Comparison of ENCODE assay signal across 9 cellular contexts in the genomic region with DNA sequence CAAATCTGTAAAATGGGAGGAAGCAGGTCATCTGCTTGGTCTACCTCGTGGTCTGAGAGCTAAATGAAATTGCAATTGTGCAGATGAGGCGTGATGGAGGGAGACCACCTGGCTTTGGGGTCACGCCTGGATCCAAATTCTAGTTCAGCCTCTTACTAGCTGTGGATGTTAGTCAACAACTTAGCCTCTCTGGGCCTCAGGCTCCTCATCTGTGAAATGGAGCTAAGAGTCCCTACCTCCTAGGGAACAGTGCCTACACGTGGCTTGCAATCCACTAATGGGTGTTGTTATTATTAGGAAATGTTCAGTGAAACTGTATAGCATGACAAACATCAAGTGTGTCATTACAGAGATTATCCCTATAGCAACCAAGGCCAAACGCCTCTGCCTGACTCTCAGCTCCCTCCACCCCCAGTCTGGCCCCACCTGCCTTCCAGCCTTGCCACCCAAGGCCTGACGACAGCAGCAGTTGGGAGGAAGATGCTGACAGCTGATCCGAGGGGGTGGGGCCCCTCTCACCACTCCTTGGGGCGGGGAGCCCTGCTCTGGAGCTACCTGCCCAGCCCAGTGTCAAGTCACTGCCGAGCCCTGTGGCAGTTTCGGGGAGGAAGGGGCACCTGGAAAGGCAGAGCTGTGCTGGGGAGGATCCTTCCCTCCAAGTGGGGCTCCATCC. TPM values are rescaled to one million over a fixed set of nuclear protein-coding genes. Genes with fewer than 3 reads are reported as not detected.
DNase-seq lines count a peak whose midpoint lies in the region; ATAC-seq, FAIRE-seq and TF ChIP-seq lines count a peak whose summit lies in the region.
"Had no signal": no experiment of that assay in that cellular context is flagged by ENCODE, and none has a peak within 500 bp of the region (broad histone marks: within the 10 kb centered on the region; RNA-seq: fewer than 3 reads in every experiment).

No MANE protein-coding gene starts in this region.

- H3K27me3 ChIP-seq in DND-41 (ENCODE audit: insufficient read depth, low read length, poor library complexity) (no peaks in the 10 kb centered on the region), keratinocyte (ENCODE audit: control insufficient read depth, extremely low read depth, insufficient read depth, low read length) (no peaks in the 10 kb centered on the region), upper lobe of left lung (peaks cover 0 to 4% (median 0%) of the 10 kb centered on the region in 4 donors)

- H3K9me3 ChIP-seq in DND-41 (ENCODE audit: insufficient read depth, low read length, severe bottlenecking) (no peaks in the 10 kb centered on the region), keratinocyte (ENCODE audit: control insufficient read depth, low read depth, low read length) (no peaks in the 10 kb centered on the region), upper lobe of left lung (no peaks in the 10 kb centered on the region)

- dilution Hi-C loops in keratinocyte (cut with MboI; ENCODE audit: extremely low pct_ligation_motif_present, low sequenced_read_pairs), result no loop called here

- peak; percentile 76 for FAIRE-seq in keratinocyte (lab: Jason Lieb, UNC)

- TF ChIP-seq POLR2A in upper lobe of left lung (IDR thresholded peaks at IDR 0.05), result no peak

- H3K9me3 Mint-ChIP-seq in activated naive CD8-positive, alpha-beta T cell treated with anti-CD3 and anti-CD28 coated beads for 36 hours, result no peaks in the 10 kb centered on the region
- H3K9me3 Mint-ChIP-seq in stimulated activated memory B cell treated with anti-CD40 and anti-IgM and Interleukin-4, amounts not matched to agents 10 μg/mL and 1 μg/mL and 100 μg/mL, for 72 hours, result no peaks in the 10 kb centered on the region
- H3K9me3 Mint-ChIP-seq: dendritic cell treated with granulocyte-macrophage colony-stimulating factor and Interleukin-4, amounts not matched to agents 40 ng/mL and 50 ng/mL, for 4 days had no signal

- H2AFZ ChIP-seq in DND-41 (ENCODE audit: low read depth, low read length), result no peak overlapping the region
- H2AFZ ChIP-seq in keratinocyte (ENCODE audit: control insufficient read depth, low read length), result peak overlapping the region; percentile 46

- H3K4me2 ChIP-seq in DND-41 (ENCODE audit: insufficient read depth, low read length), result no peak overlapping the region
- H3K4me2 ChIP-seq in keratinocyte (ENCODE audit: control insufficient read depth, extremely low read depth, insufficient read depth, low read depth, low read length), result peak overlapping the region; percentile 74

- no peaks in the 10 kb centered on the region for H3K9me1 ChIP-seq in keratinocyte (ENCODE audit: control insufficient read depth, extremely low read depth, insufficient read depth, low read length)

- H3K9ac ChIP-seq in DND-41 (ENCODE audit: low read depth, low read length), result no peak overlapping the region
- peak overlapping the region; percentile 81 for H3K9ac ChIP-seq in keratinocyte (ENCODE audit: control insufficient read depth, extremely low read depth, insufficient read depth, low read length)

- 0 out of 3 replicates have a peak, but pooled peaks have one; percentile 31 for ATAC-seq in DND-41 (ENCODE audit: insufficient read depth, low read depth)
- peak; percentile 44 to 71 for ATAC-seq in upper lobe of left lung (ENCODE audit: low FRiP score in 2 of 2)
- no peak for ATAC-seq in GM21528 (IDR thresholded peaks at IDR 0.05; ENCODE audit: low FRiP score, unreplicated experiment)
- ATAC-seq in stimulated activated memory B cell treated with anti-CD40 and anti-IgM and Interleukin-4, amounts not matched to agents 10 μg/mL and 1 μg/mL and 100 μg/mL, for 72 hours, result no peak

- H3K36me3 ChIP-seq in DND-41 (ENCODE audit: insufficient read depth, low read length) (no peaks in the 10 kb centered on the region), keratinocyte (ENCODE audit: control insufficient read depth in 2 of 2, extremely low read depth in 1 of 2, insufficient read depth in 2 of 2, low read length in 2 of 2) (peaks cover 0 to 5% of the 10 kb centered on the region in 2 experiments), upper lobe of left lung (no peaks in the 10 kb centered on the region)

- POLR2A ChIA-PET in GM10248 (lab: Yijun Ruan, JAX), result interaction anchor here (1.2 kb wide), 1 partner anchor 213 kb away, joined by 3 read pairs; no protein-coding TSS in a partner anchor

- no peak for TF ChIP-seq EP300 in upper lobe of left lung (IDR thresholded peaks at IDR 0.05)

- H3K79me2 ChIP-seq in DND-41 (ENCODE audit: insufficient read depth, low read length) (no peaks in the 10 kb centered on the region), keratinocyte (ENCODE audit: control insufficient read depth, insufficient read depth, low read length) (peaks cover 30% of the 10 kb centered on the region)

- H3K4me3 Mint-ChIP-seq in activated naive CD8-positive, alpha-beta T cell treated with anti-CD3 and anti-CD28 coated beads for 36 hours, result no peak overlapping the region
- no peak overlapping the region for H3K4me3 Mint-ChIP-seq in stimulated activated memory B cell treated with anti-CD40 and anti-IgM and Interleukin-4, amounts not matched to agents 10 μg/mL and 1 μg/mL and 100 μg/mL, for 72 hours
- H3K4me3 Mint-ChIP-seq: dendritic cell treated with granulocyte-macrophage colony-stimulating factor and Interleukin-4, amounts not matched to agents 40 ng/mL and 50 ng/mL, for 4 days had no signal

- 59 to 70% methylated on average over 5 to 10 of the region's 10 CpGs for WGBS in upper lobe of left lung, 2 donors

- peaks cover 8% of the 10 kb centered on the region for H3K4me1 Mint-ChIP-seq in activated naive CD8-positive, alpha-beta T cell treated with anti-CD3 and anti-CD28 coated beads for 36 hours
- peaks cover 12% of the 10 kb centered on the region for H3K4me1 Mint-ChIP-seq in stimulated activated memory B cell treated with anti-CD40 and anti-IgM and Interleukin-4, amounts not matched to agents 10 μg/mL and 1 μg/mL and 100 μg/mL, for 72 hours

- H3K4me1 ChIP-seq in DND-41 (ENCODE audit: insufficient read depth, low read length) (no peaks in the 10 kb centered on the region), keratinocyte (ENCODE audit: control insufficient read depth, extremely low read depth, insufficient read depth, low read length) (peaks cover 48% of the 10 kb centered on the region), upper lobe of left lung (peaks cover 14 to 37% (median 21%) of the 10 kb centered on the region in 4 donors)

- peaks cover 17% of the 10 kb centered on the region for H3K27me3 Mint-ChIP-seq in activated naive CD8-positive, alpha-beta T cell treated with anti-CD3 and anti-CD28 coated beads for 36 hours
- peaks cover 64% of the 10 kb centered on the region for H3K27me3 Mint-ChIP-seq in stimulated activated memory B cell treated with anti-CD40 and anti-IgM and Interleukin-4, amounts not matched to agents 10 μg/mL and 1 μg/mL and 100 μg/mL, for 72 hours

- no peak overlapping the region for H3K27ac ChIP-seq in DND-41 (ENCODE audit: low read length)
- H3K27ac ChIP-seq in keratinocyte (ENCODE audit: control insufficient read depth, insufficient read depth, low read length), result peak overlapping the region; percentile 99
- peak overlapping the region in 2 of 4 donors; percentile 17 to 69 for H3K27ac ChIP-seq in upper lobe of left lung

- no peak overlapping the region for H3K4me3 ChIP-seq in DND-41 (ENCODE audit: low read depth in 1 of 2, low read length in 2 of 2)
- peak overlapping the region; percentile 6 to 75 (median 15) for H3K4me3 ChIP-seq in keratinocyte (ENCODE audit: control insufficient read depth in 2 of 3, extremely low read depth in 1 of 3, insufficient read depth in 2 of 3, low read depth in 1 of 3, low read length in 3 of 3)
- H3K4me3 ChIP-seq in upper lobe of left lung, result no peak overlapping the region

- H3K36me3 Mint-ChIP-seq in activated naive CD8-positive, alpha-beta T cell treated with anti-CD3 and anti-CD28 coated beads for 36 hours, result no peaks in the 10 kb centered on the region
- H3K36me3 Mint-ChIP-seq in stimulated activated memory B cell treated with anti-CD40 and anti-IgM and Interleukin-4, amounts not matched to agents 10 μg/mL and 1 μg/mL and 100 μg/mL, for 72 hours, result no peaks in the 10 kb centered on the region

- TF ChIP-seq CTCF in DND-41 (IDR thresholded peaks at IDR 0.05; ENCODE audit: borderline replicate concordance, extremely low read depth, low read length, poor library complexity, severe bottlenecking), result no peak
- no peak for TF ChIP-seq CTCF in keratinocyte (optimal IDR thresholded peaks at IDR 0.05 in 1 of 3, IDR thresholded peaks at IDR 0.05 in 1 of 3, conservative IDR thresholded peaks at IDR 0.05 in 1 of 3; ENCODE audit: extremely low read depth in 1 of 3, insufficient read depth in 2 of 3, low read length in 3 of 3)
- no peak for TF ChIP-seq CTCF in upper lobe of left lung (IDR thresholded peaks at IDR 0.05)
- no peak for TF ChIP-seq CTCF in GM10248 (IDR thresholded peaks at IDR 0.05; ENCODE audit: control extremely low read depth, extremely low read depth, low read depth, missing control alignments)

- CTCF ChIA-PET in GM10248 (lab: Yijun Ruan, JAX), result interaction anchor here (0.9 to 4.8 kb wide), 8 partner anchors 9 to 260 kb away, joined by 3 to 25 read pairs (median 5); no protein-coding TSS in a partner anchor

- DNase-seq in DND-41, result peak; percentile 16
- peak; percentile 92 for DNase-seq in NCI-H146 treated with DMSO at 0.1 percent for 48 hours (lab: John Stamatoyannopoulos, UW; ENCODE audit: unreplicated experiment)
- peak; percentile 26 for DNase-seq in activated naive CD8-positive, alpha-beta T cell treated with anti-CD3 and anti-CD28 coated beads for 36 hours
- peak; percentile 82 for DNase-seq in keratinocyte (ENCODE audit: low read depth, low spot score)
- DNase-seq in upper lobe of left lung, result peak in 1 of 2 donors; percentile 56
- DNase-seq in GM10248 (ENCODE audit: extremely low spot score), result no peak

- H4K20me1 ChIP-seq in DND-41 (ENCODE audit: insufficient read depth, low read length) (no peaks in the 10 kb centered on the region), keratinocyte (ENCODE audit: control insufficient read depth, extremely low read depth, insufficient read depth, low read length) (no peaks in the 10 kb centered on the region)

- no peak overlapping the region for H3K27ac Mint-ChIP-seq in activated naive CD8-positive, alpha-beta T cell treated with anti-CD3 and anti-CD28 coated beads for 36 hours
- no peak overlapping the region for H3K27ac Mint-ChIP-seq in stimulated activated memory B cell treated with anti-CD40 and anti-IgM and Interleukin-4, amounts not matched to agents 10 μg/mL and 1 μg/mL and 100 μg/mL, for 72 hours
- H3K27ac Mint-ChIP-seq: dendritic cell treated with granulocyte-macrophage colony-stimulating factor and Interleukin-4, amounts not matched to agents 40 ng/mL and 50 ng/mL, for 4 days had no signal

RNA-seq across cellular contexts. Expression of gene RHOD, which starts 1.7 kb away (rescaled TPM):
- under 1 TPM; 0.50 to 0.78 TPM for total RNA-seq in activated naive CD8-positive, alpha-beta T cell treated with anti-CD3 and anti-CD28 coated beads for 36 hours
- 113 to 235 TPM (median 119 TPM) in 3 replicates for polyA plus RNA-seq in keratinocyte
- polyA plus RNA-seq in keratinocyte (2011; ENCODE audit: low read depth), result 534 TPM
- 86.2 and 199 TPM in 2 replicates for polyA plus RNA-seq in keratinocyte (2011; cell fraction: cytosol; rRNA removed)
- 50.8 and 66.9 TPM in 2 replicates for polyA plus RNA-seq in keratinocyte (2011; cell fraction: nucleus; rRNA removed)
- 156 and 276 TPM in 2 replicates for polyA plus RNA-seq in keratinocyte (2012; ENCODE audit: low replicate concordance)
- polyA minus RNA-seq in keratinocyte, result 35.5 to 161 TPM (median 81.9 TPM) in 3 replicates
- 171 TPM for polyA minus RNA-seq in keratinocyte (2011; cell fraction: cytosol; rRNA and poly(A)+ RNA removed)
- polyA minus RNA-seq in keratinocyte (2011; cell fraction: nucleus; rRNA and poly(A)+ RNA removed), result 25.4 and 34.8 TPM in 2 replicates
- 10 to 100 TPM; 14.5 to 37.7 (median 18.1) TPM for total RNA-seq in upper lobe of left lung

RNA-seq across cellular contexts. Expression of gene SYT12, which starts 32.1 kb away (rescaled TPM):
- total RNA-seq in activated naive CD8-positive, alpha-beta T cell treated with anti-CD3 and anti-CD28 coated beads for 36 hours, result not detected
- polyA plus RNA-seq in keratinocyte, result 0.05 to 0.09 TPM in 2 of 3 replicates, not detected in the other
- not detected for polyA plus RNA-seq in keratinocyte (2011; ENCODE audit: low read depth)
- 0.01 and 0.02 TPM in 2 replicates for polyA plus RNA-seq in keratinocyte (2011; cell fraction: cytosol; rRNA removed)
- 0.05 and 0.23 TPM in 2 replicates for polyA plus RNA-seq in keratinocyte (2011; cell fraction: nucleus; rRNA removed)
- polyA plus RNA-seq in keratinocyte (2012; ENCODE audit: low replicate concordance), result 0.08 and 0.16 TPM in 2 replicates
- 0.03 to 0.16 TPM (median 0.13 TPM) in 3 replicates for polyA minus RNA-seq in keratinocyte
- 0.38 TPM for polyA minus RNA-seq in keratinocyte (2011; cell fraction: cytosol; rRNA and poly(A)+ RNA removed)
- 0.11 and 0.16 TPM in 2 replicates for polyA minus RNA-seq in keratinocyte (2011; cell fraction: nucleus; rRNA and poly(A)+ RNA removed)
- under 1 TPM in 3 of 6 donors, not detected in 3; 0.14 to 0.24 (median 0.15) TPM for total RNA-seq in upper lobe of left lung

Comparison
In these comparisons a context has a peak if more than half of its experiments do, and no peak if none do; other contexts are left out.
1. ATAC-seq: peak in DND-41 (single experiment) and upper lobe of left lung (2 of 2); none in GM21528 (single experiment) and stimulated activated memory B cell treated with anti-CD40 and anti-IgM and Interleukin-4, amounts not matched to agents 10 μg/mL and 1 μg/mL and 100 μg/mL, for 72 hours (single experiment).
2. H3K4me3 ChIP-seq: peak in keratinocyte (3 of 3); none in DND-41 (0 of 2) and upper lobe of left lung (0 of 4).
3. RNA of gene RHOD, which starts 1.7 kb away (total RNA-seq): 14.5 to 37.7 TPM in upper lobe of left lung; 0.50 to 0.78 TPM in activated naive CD8-positive, alpha-beta T cell treated with anti-CD3 and anti-CD28 coated beads for 36 hours; every median in the first group is over 4 times any median in the second.